ENCODE assay signal across 9 cellular contexts in the genomic region with DNA sequence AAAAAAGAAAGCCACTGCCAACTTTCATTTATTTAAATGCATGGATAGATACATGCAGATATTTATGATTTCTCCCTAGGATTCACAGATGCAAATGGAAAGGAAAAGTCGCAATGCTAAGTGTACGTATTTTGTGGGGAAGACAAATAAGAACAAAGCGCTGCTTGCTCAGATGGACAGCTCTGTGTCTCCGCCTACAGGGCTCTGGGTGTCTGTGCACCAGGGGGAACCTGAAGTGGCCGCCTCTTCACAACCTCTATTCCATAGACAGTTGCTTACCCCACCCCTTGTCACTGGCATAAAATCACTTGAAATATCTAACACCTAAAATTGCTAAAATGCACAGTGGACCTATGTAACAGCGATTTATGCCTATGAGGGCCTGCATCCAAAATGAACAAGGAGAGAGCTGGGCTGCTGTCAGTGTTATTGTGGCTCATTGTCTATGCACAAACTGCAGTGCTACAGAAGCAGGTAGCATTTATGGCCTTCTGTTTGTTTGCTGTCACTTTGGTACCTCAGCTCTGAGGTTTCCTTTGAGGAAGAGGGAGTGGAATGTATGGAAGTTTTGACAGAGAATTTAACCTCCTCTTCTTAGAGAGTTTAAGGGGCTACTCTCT. TPM values are rescaled to one million over a fixed set of nuclear protein-coding genes. Genes with fewer than 3 reads are reported as not detected.
DNase-seq lines count a peak whose midpoint lies in the region; ATAC-seq lines count a peak whose summit lies in the region.
"Had no signal": no experiment of that assay in that cellular context is flagged by ENCODE, and none has a peak within 500 bp of the region (broad histone marks: within the 10 kb centered on the region; RNA-seq: fewer than 3 reads in every experiment).

No MANE protein-coding gene starts in this region.

- H3K9me3 Mint-ChIP-seq in activated naive CD8-positive, alpha-beta T cell treated with anti-CD3 and anti-CD28 coated beads, Interleukin-2, amount 10 ng/mL, durations not matched to agents 7 days and 5 days, result no peaks in the 10 kb centered on the region

- no peaks in the 10 kb centered on the region for H3K36me3 Mint-ChIP-seq in activated naive CD8-positive, alpha-beta T cell treated with anti-CD3 and anti-CD28 coated beads, Interleukin-2, amount 10 ng/mL, durations not matched to agents 7 days and 5 days

- peak; percentile 11 for DNase-seq in NCI-H345 (lab: John Stamatoyannopoulos, UW)
- no peak for DNase-seq in NCI-H345 treated with DMSO at 0.1 percent for 48 hours (lab: John Stamatoyannopoulos, UW; ENCODE audit: unreplicated experiment)
- DNase-seq in HK-2 (ENCODE audit: unreplicated experiment), result peak; percentile 17
- DNase-seq in SK-MEL-5 (ENCODE audit: low read depth, low spot score), result peak; percentile 80
- DNase-seq in activated naive CD8-positive, alpha-beta T cell treated with anti-CD3 and anti-CD28 coated beads, Interleukin-2, amount 10 ng/mL, durations not matched to agents 7 days and 5 days, result peak; percentile 43
- peak; percentile 9 for DNase-seq in hepatic stellate cell (ENCODE audit: low spot score)
- DNase-seq in stimulated activated CD4-positive, alpha-beta T cell treated with anti-CD3 and anti-CD28 coated beads, Interleukin-1b, Interleukin-23, amount 100 ng/mL, for 1 hour (ENCODE audit: low read depth in 2 of 2), result peak; percentile 2 to 10

- no peak overlapping the region for H3K27ac Mint-ChIP-seq in activated naive CD8-positive, alpha-beta T cell treated with anti-CD3 and anti-CD28 coated beads, Interleukin-2, amount 10 ng/mL, durations not matched to agents 7 days and 5 days

- ATAC-seq in activated naive CD8-positive, alpha-beta T cell treated with anti-CD3 and anti-CD28 coated beads, Interleukin-2, amount 10 ng/mL, durations not matched to agents 7 days and 5 days (ENCODE audit: low read depth), result peak; percentile 58
- ATAC-seq in GM18498 (IDR thresholded peaks at IDR 0.05; ENCODE audit: unreplicated experiment), result no peak

- H3K27me3 Mint-ChIP-seq in activated naive CD8-positive, alpha-beta T cell treated with anti-CD3 and anti-CD28 coated beads, Interleukin-2, amount 10 ng/mL, durations not matched to agents 7 days and 5 days, result peaks cover 25% of the 10 kb centered on the region

- POLR2A ChIA-PET in activated naive CD8-positive, alpha-beta T cell treated with anti-CD3 and anti-CD28 coated beads, Interleukin-2, amount 10 ng/mL, durations not matched to agents 7 days and 5 days (lab: Charles Lee), result no interaction called here

- H3K4me1 Mint-ChIP-seq in activated naive CD8-positive, alpha-beta T cell treated with anti-CD3 and anti-CD28 coated beads, Interleukin-2, amount 10 ng/mL, durations not matched to agents 7 days and 5 days, result peaks cover 2% of the 10 kb centered on the region

- in situ Hi-C loops in SK-MEL-5 (cut with HindIII; ENCODE audit: low pct_unique_long_range_greater_than_20kb, low sequenced_read_pairs), result no loop called here

- H3K4me3 Mint-ChIP-seq in activated naive CD8-positive, alpha-beta T cell treated with anti-CD3 and anti-CD28 coated beads, Interleukin-2, amount 10 ng/mL, durations not matched to agents 7 days and 5 days, result no peak overlapping the region

RNA-seq across cellular contexts. Expression of gene PAGE1, which starts 58.6 kb away (rescaled TPM):
- total RNA-seq in SK-MEL-5 (2014; rRNA removed; shearing (Covaris generic)), result 0.27 TPM in 1 of 2 replicates, not detected in the other
- polyA plus RNA-seq in SK-MEL-5 (2015; cell fraction: cytosol; rRNA removed), result not detected in 2 replicates
- not detected in 2 replicates for polyA plus RNA-seq in SK-MEL-5 (2015; cell fraction: nucleus; rRNA removed)
- not detected for total RNA-seq in activated naive CD8-positive, alpha-beta T cell treated with anti-CD3 and anti-CD28 coated beads, Interleukin-2, amount 10 ng/mL, durations not matched to agents 7 days and 5 days
- polyA plus RNA-seq: esophagus had no signal
